17 cellular contexts compared by ENCODE assay signal in the genomic region with DNA sequence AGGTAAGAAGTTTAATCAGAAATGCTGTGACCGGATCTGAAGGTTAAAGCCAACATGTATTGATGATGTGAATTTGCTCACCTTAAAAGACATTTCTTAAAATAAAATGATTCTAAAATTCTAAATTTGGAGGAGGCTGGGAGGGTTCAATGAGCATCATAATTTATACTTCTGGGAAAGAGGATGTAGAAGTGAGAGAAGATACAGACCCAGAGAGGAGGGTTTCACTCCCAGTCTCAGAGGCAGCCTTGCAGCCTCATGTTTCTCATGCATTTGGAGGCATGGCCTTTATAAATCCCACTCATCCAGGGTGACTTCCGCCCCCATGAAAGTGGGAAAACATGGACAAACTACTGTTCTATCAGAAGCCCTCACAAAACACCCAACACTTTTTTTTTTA.
A peak's percentile ranks its signal among the peaks of the same experiment; 100 is the strongest.
DNase-seq lines count a peak whose midpoint lies in the region; ATAC-seq, FAIRE-seq and TF ChIP-seq lines count a peak whose summit lies in the region.
"Had no signal": no experiment of that assay in that cellular context is flagged by ENCODE, and none has a peak within 500 bp of the region (broad histone marks: within the 10 kb centered on the region; RNA-seq: fewer than 3 reads in every experiment).

No MANE protein-coding gene starts in this region.

- no peaks in the 10 kb centered on the region for H3K9me3 ChIP-seq in endodermal cell (ENCODE audit: control insufficient read depth, low read length)
- H3K9me3 ChIP-seq: SK-N-SH had no signal

- H3K9ac ChIP-seq in endodermal cell (ENCODE audit: extremely low read depth, low read length, poor library complexity, severe bottlenecking): no peak overlapping the region
- H3K9ac ChIP-seq: SK-N-SH had no signal

- no peaks in the 10 kb centered on the region for H3K36me3 Mint-ChIP-seq in stimulated activated memory B cell treated with anti-CD40 and anti-IgM and Interleukin-4, amounts not matched to agents 10 μg/mL and 1 μg/mL and 100 μg/mL, for 72 hours
- no peaks in the 10 kb centered on the region for H3K36me3 Mint-ChIP-seq in endodermal cell (ENCODE audit: low read depth)
- H3K36me3 Mint-ChIP-seq: natural killer cell had no signal

- H3K27ac Mint-ChIP-seq in stimulated activated memory B cell treated with anti-CD40 and anti-IgM and Interleukin-4, amounts not matched to agents 10 μg/mL and 1 μg/mL and 100 μg/mL, for 72 hours: peak overlapping the region; percentile 30
- no peak overlapping the region for H3K27ac Mint-ChIP-seq in endodermal cell
- H3K27ac Mint-ChIP-seq: natural killer cell had no signal

- H3K4me3 Mint-ChIP-seq in stimulated activated memory B cell treated with anti-CD40 and anti-IgM and Interleukin-4, amounts not matched to agents 10 μg/mL and 1 μg/mL and 100 μg/mL, for 72 hours: no peak overlapping the region
- H3K4me3 Mint-ChIP-seq in endodermal cell: no peak overlapping the region
- H3K4me3 Mint-ChIP-seq: natural killer cell had no signal

- peak; percentile 8 for FAIRE-seq in GM19239 (lab: Jason Lieb, UNC)
- FAIRE-seq: colon, D721Med had no signal

- no peak overlapping the region for H3K27ac ChIP-seq in endodermal cell (ENCODE audit: low read depth, low read length)

- H3K9me3 Mint-ChIP-seq in stimulated activated memory B cell treated with anti-CD40 and anti-IgM and Interleukin-4, amounts not matched to agents 10 μg/mL and 1 μg/mL and 100 μg/mL, for 72 hours: no peaks in the 10 kb centered on the region
- no peaks in the 10 kb centered on the region for H3K9me3 Mint-ChIP-seq in endodermal cell
- H3K9me3 Mint-ChIP-seq: natural killer cell had no signal

- no peak overlapping the region for H3K4me3 ChIP-seq in endodermal cell (ENCODE audit: low read length)

- DNase-seq in GM19239 (ENCODE audit: insufficient read length, low spot score) (no peak), NCI-H748 (lab: John Stamatoyannopoulos, UW; ENCODE audit: unreplicated experiment) (no peak), globus pallidus (ENCODE audit: low spot score) (no peak), endodermal cell (no peak)
- DNase-seq: activated CD4-positive, alpha-beta T cell treated with anti-CD3 and anti-CD28 coated beads for 48 hours; activated naive CD4-positive, alpha-beta T cell treated with anti-CD3 and anti-CD28 coated beads, Interleukin-2, amount 50 U/mL, for 16 hours; foreskin melanocyte; left cardiac atrium; natural killer cell; NCI-H748 treated with DMSO at 0.1 percent for 48 hours; SK-N-SH had no signal

- H3K4me1 ChIP-seq in endodermal cell (ENCODE audit: control insufficient read depth, insufficient read depth, low read length): no peaks in the 10 kb centered on the region

- H3K36me3 ChIP-seq in endodermal cell (ENCODE audit: control insufficient read depth, insufficient read depth, low read length): no peaks in the 10 kb centered on the region

- ATAC-seq in GM21825 (IDR thresholded peaks at IDR 0.05; ENCODE audit: unreplicated experiment) (peak; percentile 61), HG03378 (IDR thresholded peaks at IDR 0.05; ENCODE audit: unreplicated experiment) (peak; percentile 54), HG03139 (IDR thresholded peaks at IDR 0.05; ENCODE audit: unreplicated experiment) (no peak)
- ATAC-seq in stimulated activated memory B cell treated with anti-CD40 and anti-IgM and Interleukin-4, amounts not matched to agents 10 μg/mL and 1 μg/mL and 100 μg/mL, for 72 hours: peak; percentile 65
- ATAC-seq: left cardiac atrium had no signal

- WGBS in endodermal cell (ENCODE audit: insufficient coverage in 1 of 2, insufficient read length in 1 of 2), 2 experiments: 91% methylated on average over 2 of the region's 2 CpGs; no CpG with 5 or more reads in 1 of the 2 experiments

- TF ChIP-seq CTCF in endodermal cell (conservative IDR thresholded peaks at IDR 0.05): no peak

- H3K4me1 Mint-ChIP-seq in stimulated activated memory B cell treated with anti-CD40 and anti-IgM and Interleukin-4, amounts not matched to agents 10 μg/mL and 1 μg/mL and 100 μg/mL, for 72 hours: peaks cover 26% of the 10 kb centered on the region
- peaks cover 6% of the 10 kb centered on the region for H3K4me1 Mint-ChIP-seq in endodermal cell

- no peaks in the 10 kb centered on the region for H3K27me3 Mint-ChIP-seq in stimulated activated memory B cell treated with anti-CD40 and anti-IgM and Interleukin-4, amounts not matched to agents 10 μg/mL and 1 μg/mL and 100 μg/mL, for 72 hours
- no peaks in the 10 kb centered on the region for H3K27me3 Mint-ChIP-seq in endodermal cell (ENCODE audit: insufficient read depth)

- H3K27me3 ChIP-seq in endodermal cell (ENCODE audit: control insufficient read depth, insufficient read depth, low read length, poor library complexity, severe bottlenecking): no peaks in the 10 kb centered on the region
